Comparison of ENCODE assay signal across 8 cellular contexts in genomic region chr17:143785-144281, GRCh38.
DNase-seq lines count a peak whose midpoint lies in the region; ATAC-seq and TF ChIP-seq lines count a peak whose summit lies in the region.

No MANE protein-coding gene starts in this region.

- H3K9me3 ChIP-seq in SK-N-MC (ENCODE audit: low read depth, low read length) (no peaks in the 10 kb centered on the region), parathyroid adenoma (ENCODE audit: control insufficient read depth, low read length) (no peaks in the 10 kb centered on the region), tibial artery (no peaks in the 10 kb centered on the region)

- H3K4me3 ChIP-seq in GM12865 (ENCODE audit: low read depth, low read length) (no peak overlapping the region), SK-N-MC (peak overlapping the region; percentile 49), parathyroid adenoma (ENCODE audit: low read depth, low read length) (no peak overlapping the region), tibial artery (no peak overlapping the region)

- intact Hi-C loops in tibial artery (cut with DNase I; ENCODE audit: low total_unique reads): no loop called here

- H3K4me1 ChIP-seq in parathyroid adenoma (no peaks in the 10 kb centered on the region), tibial artery (peaks cover 0 to 4% (median 1%) of the 10 kb centered on the region in 4 donors)

- TF ChIP-seq CTCF in GM12865 (IDR thresholded peaks at IDR 0.05; ENCODE audit: insufficient read depth, low read depth, low read length, missing control alignments): peak; percentile 80
- peak; percentile 95 for TF ChIP-seq CTCF in parathyroid adenoma (IDR thresholded peaks at IDR 0.05)
- TF ChIP-seq CTCF in tibial artery (IDR thresholded peaks at IDR 0.05): peak; percentile 77 to 83

- in situ Hi-C loops in KBM-7 (cut with MboI; ENCODE audit: low pct_unique_long_range_greater_than_20kb, low sequenced_read_pairs): no loop called here

- H3K36me3 ChIP-seq in SK-N-MC (ENCODE audit: insufficient read depth, low read length) (no peaks in the 10 kb centered on the region; the same call in 1 of the 2 replicates), parathyroid adenoma (ENCODE audit: control insufficient read depth, insufficient read depth, low read length) (no peaks in the 10 kb centered on the region), tibial artery (no peaks in the 10 kb centered on the region)

- H2AFZ ChIP-seq in parathyroid adenoma: peak overlapping the region; percentile 36

- no peak overlapping the region for H3K9ac ChIP-seq in SK-N-MC (ENCODE audit: insufficient read length)
- no peak overlapping the region for H3K9ac ChIP-seq in parathyroid adenoma

- peak; percentile 76 for DNase-seq in GM12865 (ENCODE audit: low read depth)
- peak; percentile 84 for DNase-seq in KBM-7
- DNase-seq in SK-N-MC (ENCODE audit: low read depth, low spot score): no peak
- peak; percentile 72 to 86 (median 84) for DNase-seq in activated naive CD4-positive, alpha-beta T cell (lab: John Stamatoyannopoulos, UW)
- DNase-seq in germinal center (ENCODE audit: low spot score): peak; percentile 91
- peak; percentile 63 to 86 for DNase-seq in tibial artery

- no peak for ATAC-seq in GM21526 (IDR thresholded peaks at IDR 0.05; ENCODE audit: low FRiP score, unreplicated experiment)

- no peaks in the 10 kb centered on the region for H3K79me2 ChIP-seq in parathyroid adenoma

- H3K4me2 ChIP-seq in parathyroid adenoma (ENCODE audit: low read length): no peak overlapping the region

- H3K27me3 ChIP-seq in parathyroid adenoma (ENCODE audit: control insufficient read depth, insufficient read depth, low read length) (no peaks in the 10 kb centered on the region), tibial artery (peaks cover 0 to 6% of the 10 kb centered on the region in 2 donors)

- H3K27ac ChIP-seq in SK-N-MC (no peak overlapping the region), parathyroid adenoma (no peak overlapping the region), tibial artery (no peak overlapping the region)
